Comparison of ENCODE assay signal across 14 cellular contexts in genomic region chr17:77165577-77165976, GRCh38. TPM values are rescaled to one million over a fixed set of nuclear protein-coding genes. Genes with fewer than 3 reads are reported as not detected.
DNase-seq lines count a peak whose midpoint lies in the region; ATAC-seq and TF ChIP-seq lines count a peak whose summit lies in the region.
"Had no signal": no experiment of that assay in that cellular context is flagged by ENCODE, and none has a peak within 500 bp of the region (broad histone marks: within the 10 kb centered on the region; RNA-seq: fewer than 3 reads in every experiment).

No MANE protein-coding gene starts in this region.

- H3K27ac Mint-ChIP-seq in IgD-negative memory B cell (peak overlapping the region in 2 of 3 donors; percentile 75 to 76), WTC11 (peak overlapping the region; percentile 73; the same call in 1 of the 2 replicates), immature natural killer cell (peak overlapping the region in 5 of 6 donors; percentile 24 to 74 (median 37))
- peak overlapping the region; percentile 70 for H3K27ac Mint-ChIP-seq in stimulated activated memory B cell treated with anti-CD40 and anti-IgM and Interleukin-4, amounts not matched to agents 10 μg/mL and 1 μg/mL and 100 μg/mL, for 72 hours

- POLR2A ChIA-PET in WTC11 (lab: Charles Lee) = no interaction called here

- H3K27me3 Mint-ChIP-seq in IgD-negative memory B cell (no peaks in the 10 kb centered on the region), WTC11 (ENCODE audit: low read depth) (no peaks in the 10 kb centered on the region), immature natural killer cell (ENCODE audit: low read depth in 3 of 3) (peaks cover 0 to 6% (median 3%) of the 10 kb centered on the region in 3 donors)
- no peaks in the 10 kb centered on the region for H3K27me3 Mint-ChIP-seq in stimulated activated memory B cell treated with anti-CD40 and anti-IgM and Interleukin-4, amounts not matched to agents 10 μg/mL and 1 μg/mL and 100 μg/mL, for 72 hours
- H3K27me3 Mint-ChIP-seq: CD8-positive, alpha-beta memory T cell had no signal

- H3K4me1 Mint-ChIP-seq in IgD-negative memory B cell (peaks cover 34 to 56% (median 36%) of the 10 kb centered on the region in 3 donors), WTC11 (peaks cover 60% of the 10 kb centered on the region), immature natural killer cell (peaks cover 45 to 62% of the 10 kb centered on the region in 2 donors)
- H3K4me1 Mint-ChIP-seq in stimulated activated memory B cell treated with anti-CD40 and anti-IgM and Interleukin-4, amounts not matched to agents 10 μg/mL and 1 μg/mL and 100 μg/mL, for 72 hours = peaks cover 65% of the 10 kb centered on the region

- H3K9me3 Mint-ChIP-seq in IgD-negative memory B cell = peaks cover 2 to 13% (median 7%) of the 10 kb centered on the region in 3 donors
- H3K9me3 Mint-ChIP-seq in WTC11 = peaks cover 27% of the 10 kb centered on the region
- H3K9me3 Mint-ChIP-seq in immature natural killer cell = peaks cover 6 to 20% (median 12%) of the 10 kb centered on the region in 6 donors
- peaks cover 13% of the 10 kb centered on the region for H3K9me3 Mint-ChIP-seq in stimulated activated memory B cell treated with anti-CD40 and anti-IgM and Interleukin-4, amounts not matched to agents 10 μg/mL and 1 μg/mL and 100 μg/mL, for 72 hours

- H3K4me3 Mint-ChIP-seq in IgD-negative memory B cell = peak overlapping the region in 3 of 4 donors; percentile 25 to 85 (median 82)
- no peak overlapping the region for H3K4me3 Mint-ChIP-seq in WTC11
- H3K4me3 Mint-ChIP-seq in immature natural killer cell = no peak overlapping the region
- no peak overlapping the region for H3K4me3 Mint-ChIP-seq in stimulated activated memory B cell treated with anti-CD40 and anti-IgM and Interleukin-4, amounts not matched to agents 10 μg/mL and 1 μg/mL and 100 μg/mL, for 72 hours
- H3K4me3 Mint-ChIP-seq: CD8-positive, alpha-beta memory T cell; T-helper 2 cell treated with Interferon-gamma antibody and Interleukin-4, amounts not matched to agents 5 μg/mL and 100 μg/mL, for 36 hours had no signal

- TF ChIP-seq CTCF in WTC11 (IDR thresholded peaks at IDR 0.05) = no peak

- CTCF ChIA-PET in WTC11 (lab: Charles Lee) = no interaction called here

- DNase-seq in WTC11 (ENCODE audit: low spot score) = no peak
- no peak for DNase-seq in immature natural killer cell
- no peak for DNase-seq in D341Med (ENCODE audit: low spot score)
- no peak for DNase-seq in RPMI8226
- DNase-seq: activated CD4-positive, alpha-beta T cell treated with anti-CD3 and anti-CD28 coated beads, Interleukin-2, amount 50 U/mL, for 4 hours; CD8-positive, alpha-beta memory T cell; effector CD8-positive, alpha-beta T cell; foreskin keratinocyte; mucosa of descending colon; NCI-H226 had no signal

- ATAC-seq in WTC11 = no peak
- ATAC-seq in stimulated activated memory B cell treated with anti-CD40 and anti-IgM and Interleukin-4, amounts not matched to agents 10 μg/mL and 1 μg/mL and 100 μg/mL, for 72 hours = no peak
- ATAC-seq in GM18517 (IDR thresholded peaks at IDR 0.05; ENCODE audit: unreplicated experiment) = no peak
- ATAC-seq: foreskin keratinocyte, mucosa of descending colon had no signal

- peaks cover 23% of the 10 kb centered on the region for H3K36me3 Mint-ChIP-seq in IgD-negative memory B cell
- H3K36me3 Mint-ChIP-seq in WTC11 = peaks cover 27% of the 10 kb centered on the region
- peaks cover 22 to 33% (median 25%) of the 10 kb centered on the region in 3 donors for H3K36me3 Mint-ChIP-seq in immature natural killer cell
- H3K36me3 Mint-ChIP-seq in stimulated activated memory B cell treated with anti-CD40 and anti-IgM and Interleukin-4, amounts not matched to agents 10 μg/mL and 1 μg/mL and 100 μg/mL, for 72 hours = peaks cover 80% of the 10 kb centered on the region

TF ChIP-seq in WTC11, 78 proteins besides CTCF, POLR2A, EP300 and RAD21 (continues in another document):
- TF ChIP-seq NFATC4 (CRISPR knock-in tag; IDR thresholded peaks at IDR 0.05) (no peak), ZNF671 (CRISPR knock-in tag; IDR thresholded peaks at IDR 0.05) (no peak), STAT6 (CRISPR knock-in tag; conservative IDR thresholded peaks at IDR 0.05; ENCODE audit: low read depth) (no peak), USF2 (CRISPR knock-in tag; IDR thresholded peaks at IDR 0.05) (no peak), ESRRA (CRISPR knock-in tag; IDR thresholded peaks at IDR 0.05; ENCODE audit: borderline replicate concordance) (no peak), TEAD4 (CRISPR knock-in tag; IDR thresholded peaks at IDR 0.05) (no peak), ERG (CRISPR knock-in tag; IDR thresholded peaks at IDR 0.05) (no peak), ZNF219 (CRISPR knock-in tag; IDR thresholded peaks at IDR 0.05; ENCODE audit: borderline replicate concordance) (no peak), HMGXB4 (CRISPR knock-in tag; IDR thresholded peaks at IDR 0.05) (no peak), SOX15 (CRISPR knock-in tag; IDR thresholded peaks at IDR 0.05) (no peak), CREB1 (CRISPR knock-in tag; IDR thresholded peaks at IDR 0.05) (no peak), PREB (CRISPR knock-in tag; IDR thresholded peaks at IDR 0.05; ENCODE audit: borderline replicate concordance) (no peak), NR2C2 (CRISPR knock-in tag; IDR thresholded peaks at IDR 0.05) (no peak), ATF3 (CRISPR knock-in tag; conservative IDR thresholded peaks at IDR 0.05) (no peak), ZNF121 (CRISPR knock-in tag; IDR thresholded peaks at IDR 0.05) (no peak), GRHL2 (CRISPR knock-in tag; IDR thresholded peaks at IDR 0.05; ENCODE audit: insufficient replicate concordance, severe bottlenecking) (no peak), TEAD1 (CRISPR knock-in tag; IDR thresholded peaks at IDR 0.05) (no peak)

RNA-seq across cellular contexts. Expression of gene SEC14L1, which starts 24.8 kb away (rescaled TPM):
- polyA plus RNA-seq in IgD-negative memory B cell = 44.4 TPM
- 77.2 to 82.8 TPM (median 81.0 TPM) in 3 replicates for total RNA-seq in WTC11 (2021)
- polyA plus RNA-seq in immature natural killer cell = 10 to 100 TPM; 14.8 to 25.6 (median 19.4) TPM

Comparison
In these comparisons a context has a peak if more than half of its experiments do, and no peak if none do; other contexts are left out.
1. H3K4me3 Mint-ChIP-seq: peak in IgD-negative memory B cell (3 of 4); none in WTC11 (single experiment), immature natural killer cell (0 of 5) and stimulated activated memory B cell treated with anti-CD40 and anti-IgM and Interleukin-4, amounts not matched to agents 10 μg/mL and 1 μg/mL and 100 μg/mL, for 72 hours (single experiment).
2. Peak in every context shown above with its lines, with median percentiles within 50 percentile points of each other: H3K27ac Mint-ChIP-seq.